ENCODE assay signal across 31 cellular contexts in genomic region chr3:55349851-55350250, GRCh38.
"Had no signal": no experiment of that assay in that cellular context is flagged by ENCODE, and none has a peak within 500 bp of the region (broad histone marks: within the 10 kb centered on the region; RNA-seq: fewer than 3 reads in every experiment).

No MANE protein-coding gene starts in this region.

- DNase-seq: activated effector memory CD4-positive, alpha-beta T cell treated with anti-CD3 and anti-CD28 coated beads, Interleukin-2, amount 50 U/mL, for 16 hours; activated effector memory CD4-positive, alpha-beta T cell treated with Interleukin-2 at 50 U/mL for 16 hours; activated gamma-delta T cell; activated gamma-delta T cell treated with Interleukin-2 at 50 U/mL for 16 hours; activated naive CD4-positive, alpha-beta T cell; activated naive CD4-positive, alpha-beta T cell treated with anti-CD3 and anti-CD28 coated beads for 36 hours; activated naive CD4-positive, alpha-beta T cell treated with anti-CD3 and anti-CD28 coated beads, Interleukin-2, amount 10 ng/mL, durations not matched to agents 7 days and 5 days; activated naive CD4-positive, alpha-beta T cell treated with anti-CD3 and anti-CD28 coated beads, Interleukin-2, amount 50 U/mL, for 16 hours; activated naive CD4-positive, alpha-beta T cell treated with Interleukin-2 at 50 U/mL for 16 hours; activated naive CD8-positive, alpha-beta T cell treated with anti-CD3 and anti-CD28 coated beads for 36 hours; activated naive CD8-positive, alpha-beta T cell treated with anti-CD3 and anti-CD28 coated beads, Interleukin-2, amount 10 ng/mL, durations not matched to agents 7 days and 5 days; activated naive CD8-positive, alpha-beta T cell treated with anti-CD3 and anti-CD28 coated beads, Interleukin-2, amount 50 U/mL, for 24 hours; activated T-cell treated with anti-CD3 and anti-CD28 coated beads, Interleukin-2, amount 50 U/mL, for 24 hours; activated T-cell treated with anti-CD3 and anti-CD28 coated beads, Interleukin-2, amount 50 U/mL, for 4 hours; activated T-cell treated with anti-CD3 and anti-CD28 coated beads, Interleukin-2, amount 50 U/mL, for 48 hours; activated T-cell treated with anti-CD3 and anti-CD28 coated beads, Interleukin-2, amount 50 U/mL, for 72 hours; adrenal gland; amniotic stem cell; amygdala; anterior cingulate cortex; aorta; body of pancreas; brain microvascular endothelial cell; caudate nucleus; central memory CD4-positive, alpha-beta T cell; cerebellar nuclear complex had no signal

- H3K4me3 ChIP-seq: adrenal gland, ascending aorta, body of pancreas, breast epithelium, cardiac muscle cell had no signal

- H3K9me3 ChIP-seq: adrenal gland, ascending aorta, body of pancreas, breast epithelium had no signal

- H3K27ac ChIP-seq: adrenal gland, ascending aorta, body of pancreas, brain microvascular endothelial cell, breast epithelium, cardiac muscle cell had no signal

- H3K36me3 ChIP-seq: adrenal gland, ascending aorta, brain microvascular endothelial cell, breast epithelium, cardiac muscle cell had no signal

- ATAC-seq: activated naive CD4-positive, alpha-beta T cell treated with anti-CD3 and anti-CD28 coated beads, Interleukin-2, amount 50 U/mL, for 72 hours; activated naive CD8-positive, alpha-beta T cell treated with anti-CD3 and anti-CD28 coated beads, Interleukin-2, amount 50 U/mL, for 24 hours; activated T-cell treated with anti-CD3 and anti-CD28 coated beads, Interleukin-2, amount 50 U/mL, for 4 hours; activated T-cell treated with anti-CD3 and anti-CD28 coated beads, Interleukin-2, amount 50 U/mL, for 72 hours; activated T-helper 17 cell treated with anti-CD3 and anti-CD28 coated beads, Interleukin-2, amount 50 U/mL, for 72 hours; body of pancreas had no signal

- H3K27me3 ChIP-seq: adrenal gland, ascending aorta, body of pancreas, brain microvascular endothelial cell, breast epithelium, cardiac muscle cell had no signal

- H3K4me1 ChIP-seq: adrenal gland, ascending aorta, body of pancreas, breast epithelium had no signal
